ENCODE assay signal across 8 cellular contexts in genomic region chr19:58562126-58563033, GRCh38. TPM values are rescaled to one million over a fixed set of nuclear protein-coding genes. Genes with fewer than 3 reads are reported as not detected.
DNase-seq lines count a peak whose midpoint lies in the region; ATAC-seq and TF ChIP-seq lines count a peak whose summit lies in the region.

No MANE protein-coding gene starts in this region.

- peaks cover 30% of the 10 kb centered on the region for H3K36me3 Mint-ChIP-seq in activated CD8-positive, alpha-beta T cell treated with anti-CD3 and anti-CD28 coated beads for 36 hours (ENCODE audit: low read depth)

- CTCF ChIA-PET in activated CD8-positive, alpha-beta T cell treated with anti-CD3 and anti-CD28 coated beads for 36 hours (lab: Charles Lee) = interaction anchor here (0.7 to 2.7 kb wide), 7 partner anchors 9 to 49 kb away, joined by 3 to 8 read pairs (median 5); partner anchors contain the start of gene ZBTB45

- no peaks in the 10 kb centered on the region for H3K9me3 Mint-ChIP-seq in activated CD8-positive, alpha-beta T cell treated with anti-CD3 and anti-CD28 coated beads for 36 hours

- H3K4me3 Mint-ChIP-seq in activated CD8-positive, alpha-beta T cell treated with anti-CD3 and anti-CD28 coated beads for 36 hours = peak overlapping the region; percentile 98

- H3K27me3 Mint-ChIP-seq in activated CD8-positive, alpha-beta T cell treated with anti-CD3 and anti-CD28 coated beads for 36 hours = no peaks in the 10 kb centered on the region

- no peak for TF ChIP-seq CTCF in activated CD8-positive, alpha-beta T cell treated with anti-CD3 and anti-CD28 coated beads for 36 hours (IDR thresholded peaks at IDR 0.05)
- no peak for TF ChIP-seq CTCF in foreskin fibroblast (IDR thresholded peaks at IDR 0.05; ENCODE audit: low read depth, low read length)

- H3K4me3 ChIP-seq in GM08714 (ENCODE audit: low read length) (peak overlapping the region; percentile 34; the same call in 1 of the 2 replicates), foreskin fibroblast (ENCODE audit: low read depth in 1 of 2, low read length in 2 of 2) (peak overlapping the region; percentile 25 to 41)

- intact Hi-C loops in activated CD8-positive, alpha-beta T cell treated with anti-CD3 and anti-CD28 coated beads for 36 hours (cut with micrococcal nuclease) = no loop called here
- intact Hi-C loops in sciatic nerve (cut with DNase I) = no loop called here

- POLR2A ChIA-PET in activated CD8-positive, alpha-beta T cell treated with anti-CD3 and anti-CD28 coated beads for 36 hours (lab: Charles Lee) = interaction anchor here (1.3 to 5.1 kb wide), 9 partner anchors 9 to 45 kb away, joined by 4 to 35 read pairs (median 15); partner anchors contain the start of genes CHMP2A, MZF1, TRIM28 and ZBTB45

- DNase-seq in activated CD8-positive, alpha-beta T cell treated with anti-CD3 and anti-CD28 coated beads for 36 hours = peak; percentile 53
- DNase-seq in foreskin fibroblast (peak; percentile 44 to 73), sciatic nerve (ENCODE audit: low spot score) (peak; percentile 73), KG1 (lab: John Stamatoyannopoulos, UW) (no peak), NCI-H1105 (lab: John Stamatoyannopoulos, UW) (no peak)
- no peak for DNase-seq in effector CD8-positive, alpha-beta T cell (lab: John Stamatoyannopoulos, UW)

- peaks cover 33% of the 10 kb centered on the region for H3K4me1 Mint-ChIP-seq in activated CD8-positive, alpha-beta T cell treated with anti-CD3 and anti-CD28 coated beads for 36 hours (ENCODE audit: low read depth)

- ATAC-seq in activated CD8-positive, alpha-beta T cell treated with anti-CD3 and anti-CD28 coated beads for 36 hours = no peak
- ATAC-seq in sciatic nerve (no peak), HG03135 (IDR thresholded peaks at IDR 0.05; ENCODE audit: unreplicated experiment) (no peak)

- peak overlapping the region; percentile 99 for H3K27ac Mint-ChIP-seq in activated CD8-positive, alpha-beta T cell treated with anti-CD3 and anti-CD28 coated beads for 36 hours

RNA-seq across cellular contexts. Expression of gene UBE2M, which starts 4.0 kb away (rescaled TPM):
- total RNA-seq in activated CD8-positive, alpha-beta T cell treated with anti-CD3 and anti-CD28 coated beads for 36 hours = 100 to 1,000 TPM; 107 to 114 TPM
- total RNA-seq in sciatic nerve = 57.4 TPM

RNA-seq across cellular contexts. Expression of gene CHMP2A, which starts 7.5 kb away (rescaled TPM):
- total RNA-seq in activated CD8-positive, alpha-beta T cell treated with anti-CD3 and anti-CD28 coated beads for 36 hours = 10 to 100 TPM; 88.3 to 90.0 TPM
- total RNA-seq in sciatic nerve = 94.6 TPM

RNA-seq across cellular contexts. Expression of gene MZF1, which starts 10.8 kb away (rescaled TPM):
- total RNA-seq in activated CD8-positive, alpha-beta T cell treated with anti-CD3 and anti-CD28 coated beads for 36 hours = 10 to 100 TPM; 12.1 to 13.4 TPM
- total RNA-seq in sciatic nerve = 32.4 TPM

RNA-seq across cellular contexts. Expression of gene TRIM28, which starts 18.5 kb away (rescaled TPM):
- total RNA-seq in activated CD8-positive, alpha-beta T cell treated with anti-CD3 and anti-CD28 coated beads for 36 hours = 100 to 1,000 TPM; 527 to 550 TPM
- total RNA-seq in sciatic nerve = 168 TPM

RNA-seq across cellular contexts. Expression of gene ZBTB45, which starts 42.8 kb away (rescaled TPM):
- 1 to 10 TPM; 7.4 to 7.9 TPM for total RNA-seq in activated CD8-positive, alpha-beta T cell treated with anti-CD3 and anti-CD28 coated beads for 36 hours
- 14.9 TPM for total RNA-seq in sciatic nerve

Comparison
In these comparisons a context has a peak if more than half of its experiments do, and no peak if none do; other contexts are left out.
1. DNase-seq: peak in activated CD8-positive, alpha-beta T cell treated with anti-CD3 and anti-CD28 coated beads for 36 hours (single experiment), foreskin fibroblast (2 of 2) and sciatic nerve (single experiment); none in KG1 (single experiment), NCI-H1105 (single experiment) and effector CD8-positive, alpha-beta T cell (single experiment).